In the genomic region with DNA sequence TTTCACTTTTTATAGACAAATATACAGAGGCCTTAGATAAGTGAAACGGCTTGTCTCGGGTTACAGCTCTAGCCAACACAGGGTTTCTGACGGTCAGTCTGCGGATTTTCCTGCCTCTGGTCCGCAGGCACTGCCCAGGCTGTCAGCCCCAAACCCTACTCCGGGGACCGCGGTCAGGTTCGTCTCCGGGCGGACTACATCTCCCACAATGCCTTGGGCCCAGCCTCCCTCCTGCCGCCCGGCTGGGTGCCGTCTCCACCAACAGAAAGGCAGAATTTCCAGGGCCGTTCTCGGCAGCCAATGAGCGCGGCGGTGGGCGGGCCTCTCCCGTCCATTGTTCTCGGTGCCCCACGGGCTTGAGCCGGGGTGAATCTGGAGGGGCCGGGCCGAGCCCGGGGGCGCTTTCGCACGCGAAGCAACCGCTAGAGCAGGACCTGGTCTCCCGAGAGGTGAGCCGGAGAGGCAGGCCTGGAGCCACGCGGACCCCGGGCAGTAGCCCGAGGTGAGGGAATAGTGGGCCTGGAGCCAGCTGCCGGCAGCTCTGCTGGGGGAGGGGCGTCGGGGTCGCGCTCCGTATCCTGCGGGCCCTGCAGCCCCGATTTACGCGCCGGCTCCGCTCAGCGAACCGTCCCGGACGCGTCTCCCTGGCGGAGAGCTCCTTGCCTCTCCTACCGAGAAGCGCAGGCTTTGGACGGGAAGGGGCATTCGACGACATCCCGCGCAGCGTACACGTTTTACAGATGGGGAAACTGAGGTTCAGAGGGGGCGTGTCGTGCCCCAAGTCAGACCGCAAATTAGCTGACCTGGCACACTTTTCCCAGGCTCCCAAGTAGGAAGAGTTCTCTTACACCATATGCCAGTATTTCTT, we compare ENCODE assay signal across 8 cellular contexts. TPM values are rescaled to one million over a fixed set of nuclear protein-coding genes. Genes with fewer than 3 reads are reported as not detected.
DNase-seq lines count a peak whose midpoint lies in the region; ATAC-seq and TF ChIP-seq lines count a peak whose summit lies in the region.

A gene (plus strand): TSS at position 323 of the 868 bp plus-strand sequence. CDS start 2,919 bp downstream, outside the sequence.

- ATAC-seq in GM19397 (IDR thresholded peaks at IDR 0.05; ENCODE audit: unreplicated experiment) (peak; percentile 97), HG03565 (IDR thresholded peaks at IDR 0.05; ENCODE audit: unreplicated experiment) (peak; percentile 80)

- no peaks in the 10 kb centered on the region for H3K27me3 ChIP-seq in liver (ENCODE audit: control insufficient read depth in 4 of 4, insufficient read depth in 4 of 4, low read length in 3 of 4)

- H3K27ac Mint-ChIP-seq in CD14-positive monocyte, result peak within 1 kb of the TSS; percentile 69 to 95 (median 80)

- H3K9me3 Mint-ChIP-seq in CD14-positive monocyte, result peaks cover 0 to 1% (median 0%) of the 10 kb centered on the region in 7 donors

- H3K9me3 ChIP-seq in liver (ENCODE audit: control insufficient read depth in 4 of 4, low read length in 3 of 4), result no peaks in the 10 kb centered on the region

- WGBS in liver, result under 1% methylated on average over 68 of the region's 68 CpGs

- TF ChIP-seq CTCF in CD14-positive monocyte (IDR thresholded peaks at IDR 0.05) (no peak), liver (IDR thresholded peaks at IDR 0.05; ENCODE audit: low read depth, low read length, missing input control) (no peak)

- peaks cover 13 to 18% of the 10 kb centered on the region in 2 donors for H3K36me3 Mint-ChIP-seq in CD14-positive monocyte

- no peaks in the 10 kb centered on the region for H3K27me3 Mint-ChIP-seq in CD14-positive monocyte (ENCODE audit: low read depth in 3 of 3)

- DNase-seq in CD14-positive monocyte (ENCODE audit: low spot score), result peak; percentile 90
- DNase-seq in NCI-H748 treated with DMSO at 0.1 percent for 48 hours (lab: John Stamatoyannopoulos, UW), result peak; percentile 79
- DNase-seq in activated CD4-positive, alpha-beta T cell treated with anti-CD3 and anti-CD28 coated beads, Interleukin-2, amount 50 U/mL, for 48 hours, result peak; percentile 95 to 97
- DNase-seq in dermis microvascular lymphatic vessel endothelial cell (ENCODE audit: low read depth in 2 of 2), result peak; percentile 83 to 96
- DNase-seq in stimulated activated CD4-positive, alpha-beta T cell treated with anti-CD3 and anti-CD28 coated beads, Interleukin-4, amount 100 ng/mL, for 1 hour, result peak; percentile 94

- H3K4me1 Mint-ChIP-seq in CD14-positive monocyte, result peaks cover 67% of the 10 kb centered on the region

- peak within 1 kb of the TSS; percentile 83 to 96 (median 90) for H3K4me3 ChIP-seq in liver (ENCODE audit: low read depth in 1 of 3, low read length in 3 of 3)

- peaks cover 0 to 6% (median 4%) of the 10 kb centered on the region in 4 donors for H3K36me3 ChIP-seq in liver (ENCODE audit: control insufficient read depth in 4 of 4, insufficient read depth in 3 of 4, low read depth in 1 of 4, low read length in 3 of 4)

- H3K9ac ChIP-seq in liver (ENCODE audit: low read depth in 1 of 2, low read length in 2 of 2), result peak within 1 kb of the TSS; percentile 36 to 86

- peak within 1 kb of the TSS; percentile 56 to 77 for H3K27ac ChIP-seq in liver (ENCODE audit: low read depth in 1 of 2, low read length in 2 of 2)

- peak within 1 kb of the TSS; percentile 95 to 98 for H3K4me3 Mint-ChIP-seq in CD14-positive monocyte

- intact Hi-C loops in CD14-positive monocyte (cut with micrococcal nuclease), result loop anchor here in 1 of 2 donors (1.0 to 2.0 kb wide), 2 partner anchors 30 to 54 kb away; a partner anchor contains a TSS

- peaks cover 6 to 34% (median 15%) of the 10 kb centered on the region in 4 donors for H3K4me1 ChIP-seq in liver (ENCODE audit: control insufficient read depth in 4 of 4, insufficient read depth in 4 of 4, low read length in 3 of 4)

- TF ChIP-seq RAD21 in liver (IDR thresholded peaks at IDR 0.05), result peak; percentile 22 to 44

TF ChIP-seq in liver, 16 proteins besides CTCF, POLR2A, EP300 and RAD21:
- TF ChIP-seq GABPA (IDR thresholded peaks at IDR 0.05 in 1 of 2, conservative IDR thresholded peaks at IDR 0.05 in 1 of 2), result peak in 1 of 2 donors; percentile 34
- TF ChIP-seq JUND (IDR thresholded peaks at IDR 0.05), result no peak
- TF ChIP-seq, protein P1, sequence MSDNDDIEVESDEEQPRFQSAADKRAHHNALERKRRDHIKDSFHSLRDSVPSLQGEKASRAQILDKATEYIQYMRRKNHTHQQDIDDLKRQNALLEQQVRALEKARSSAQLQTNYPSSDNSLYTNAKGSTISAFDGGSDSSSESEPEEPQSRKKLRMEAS (IDR thresholded peaks at IDR 0.05), result peak; percentile 63
- peak; percentile 95 for TF ChIP-seq YY1 (IDR thresholded peaks at IDR 0.05)
- peak; percentile 21 to 31 for TF ChIP-seq RXRA (IDR thresholded peaks at IDR 0.05)
- TF ChIP-seq, protein P2, sequence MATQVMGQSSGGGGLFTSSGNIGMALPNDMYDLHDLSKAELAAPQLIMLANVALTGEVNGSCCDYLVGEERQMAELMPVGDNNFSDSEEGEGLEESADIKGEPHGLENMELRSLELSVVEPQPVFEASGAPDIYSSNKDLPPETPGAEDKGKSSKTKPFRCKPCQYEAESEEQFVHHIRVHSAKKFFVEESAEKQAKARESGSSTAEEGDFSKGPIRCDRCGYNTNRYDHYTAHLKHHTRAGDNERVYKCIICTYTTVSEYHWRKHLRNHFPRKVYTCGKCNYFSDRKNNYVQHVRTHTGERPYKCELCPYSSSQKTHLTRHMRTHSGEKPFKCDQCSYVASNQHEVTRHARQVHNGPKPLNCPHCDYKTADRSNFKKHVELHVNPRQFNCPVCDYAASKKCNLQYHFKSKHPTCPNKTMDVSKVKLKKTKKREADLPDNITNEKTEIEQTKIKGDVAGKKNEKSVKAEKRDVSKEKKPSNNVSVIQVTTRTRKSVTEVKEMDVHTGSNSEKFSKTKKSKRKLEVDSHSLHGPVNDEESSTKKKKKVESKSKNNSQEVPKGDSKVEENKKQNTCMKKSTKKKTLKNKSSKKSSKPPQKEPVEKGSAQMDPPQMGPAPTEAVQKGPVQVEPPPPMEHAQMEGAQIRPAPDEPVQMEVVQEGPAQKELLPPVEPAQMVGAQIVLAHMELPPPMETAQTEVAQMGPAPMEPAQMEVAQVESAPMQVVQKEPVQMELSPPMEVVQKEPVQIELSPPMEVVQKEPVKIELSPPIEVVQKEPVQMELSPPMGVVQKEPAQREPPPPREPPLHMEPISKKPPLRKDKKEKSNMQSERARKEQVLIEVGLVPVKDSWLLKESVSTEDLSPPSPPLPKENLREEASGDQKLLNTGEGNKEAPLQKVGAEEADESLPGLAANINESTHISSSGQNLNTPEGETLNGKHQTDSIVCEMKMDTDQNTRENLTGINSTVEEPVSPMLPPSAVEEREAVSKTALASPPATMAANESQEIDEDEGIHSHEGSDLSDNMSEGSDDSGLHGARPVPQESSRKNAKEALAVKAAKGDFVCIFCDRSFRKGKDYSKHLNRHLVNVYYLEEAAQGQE (IDR thresholded peaks at IDR 0.05), result peak; percentile 33

RNA-seq across cellular contexts. Expression of the gene that starts here (rescaled TPM):
- polyA plus RNA-seq in CD14-positive monocyte (1 to 10 TPM; 1.7 to 3.4 TPM), liver (1 to 10 TPM; 5.4 to 9.0 TPM)
- total RNA-seq in dermis microvascular lymphatic vessel endothelial cell (13.0 and 15.7 TPM in 2 replicates), liver (10 to 100 TPM in 1 of 2 donors, 1 to 10 TPM in 1; 6.9 to 11.0 TPM)

Comparison
In these comparisons a context has a peak if more than half of its experiments do, and no peak if none do; other contexts are left out.
1. Peak in every context shown above with its lines: DNase-seq, ATAC-seq, H3K4me3 ChIP-seq and H3K27ac ChIP-seq.